In genomic region chr11:34692299-34692698, GRCh38 we compare ENCODE assay signal across 8 cellular contexts.
A peak's percentile ranks its signal among the peaks of the same experiment; 100 is the strongest.
DNase-seq lines count a peak whose midpoint lies in the region; ATAC-seq, FAIRE-seq and TF ChIP-seq lines count a peak whose summit lies in the region.
"Not testable (repeated sequence)": the region's sequence is repeated elsewhere in the genome, so short reads cannot be mapped to it uniquely, and the experiment has no call there.

No MANE protein-coding gene starts in this region.

- H3K4me1 Mint-ChIP-seq in brain (peaks cover 24% of the 10 kb centered on the region), osteocyte (ENCODE audit: unreplicated experiment) (peaks cover 20% of the 10 kb centered on the region)
- not testable (repeated sequence) for H3K4me1 Mint-ChIP-seq in endothelial cell (ENCODE audit: unreplicated experiment)

- H3K9me3 Mint-ChIP-seq in brain (peaks cover 32 to 47% (median 43%) of the 10 kb centered on the region in 5 experiments), osteocyte (ENCODE audit: unreplicated experiment) (peaks cover 25% of the 10 kb centered on the region)
- H3K9me3 Mint-ChIP-seq in endothelial cell (ENCODE audit: unreplicated experiment): not testable (repeated sequence)

- H3K27ac Mint-ChIP-seq in brain (peak overlapping the region; percentile 84 to 99 (median 93)), endothelial cell (ENCODE audit: unreplicated experiment) (peak overlapping the region; percentile 91), osteocyte (ENCODE audit: unreplicated experiment) (peak overlapping the region; percentile 89)

- not testable (repeated sequence) for H3K9me3 ChIP-seq in ES-I3 (ENCODE audit: control insufficient read depth, insufficient read depth, low read length); HUES6 (ENCODE audit: control insufficient read depth, insufficient read depth, low read depth, low read length); iPS DF 6.9 (ENCODE audit: control insufficient read depth, insufficient read depth, low read length); HepG2 (ENCODE audit: low read length); neural cell (ENCODE audit: low read length)

- peak overlapping the region; percentile 83 for H3K4me3 ChIP-seq in HUES6 (ENCODE audit: low read depth, low read length)
- H3K4me3 ChIP-seq in iPS DF 6.9 (ENCODE audit: low read length): peak overlapping the region; percentile 32; the same call in 1 of the 2 replicates
- not testable (repeated sequence) for H3K4me3 ChIP-seq in HepG2 (replicated peaks in 1 of 3; ENCODE audit: insufficient read depth in 1 of 3, low read depth in 2 of 3, low read length in 3 of 3)
- peak overlapping the region; percentile 62 for H3K4me3 ChIP-seq in neural cell (ENCODE audit: low read length)

- H3F3A ChIP-seq in neural cell (ENCODE audit: insufficient read depth, low read length, poor library complexity, severe bottlenecking): not testable (repeated sequence)

- intact Hi-C loops in HepG2 (cut with micrococcal nuclease; ENCODE audit: unreplicated experiment): not testable (repeated sequence)

- not testable (repeated sequence) for H3K36me3 ChIP-seq in ES-I3 (ENCODE audit: insufficient read depth, low read length); HUES6 (ENCODE audit: control insufficient read depth, insufficient read depth, low read length); iPS DF 6.9 (ENCODE audit: control insufficient read depth, insufficient read depth, low read length); HepG2 (replicated peaks in 1 of 2; ENCODE audit: control insufficient read depth in 1 of 2, insufficient read depth in 2 of 2, low read length in 2 of 2); neural cell (ENCODE audit: insufficient read depth, low read length)

- H3K27me3 Mint-ChIP-seq in brain; endothelial cell (ENCODE audit: unreplicated experiment); osteocyte (ENCODE audit: unreplicated experiment): not testable (repeated sequence)

- ATAC-seq in HepG2: not testable (repeated sequence)

- DNase-seq in endothelial cell (ENCODE audit: low spot score): peak; percentile 9
- DNase-seq in iPS DF 6.9 (ENCODE audit: low read depth, low spot score); HepG2 (ENCODE audit: low spot score); osteocyte (ENCODE audit: extremely low spot score, unreplicated experiment): not testable (repeated sequence)

- not testable (repeated sequence) for H3K4me1 ChIP-seq in ES-I3 (ENCODE audit: insufficient read depth, low read length); HUES6 (ENCODE audit: control insufficient read depth, insufficient read depth, low read length); iPS DF 6.9 (ENCODE audit: control insufficient read depth, insufficient read depth, low read length); HepG2 (ENCODE audit: insufficient read depth, low read length)

- TF ChIP-seq EP300 in HepG2 (IDR thresholded peaks at IDR 0.05; ENCODE audit: low read depth in 2 of 2, low read length in 2 of 2); HepG2 (CRISPR knock-in tag; IDR thresholded peaks at IDR 0.05; ENCODE audit: borderline replicate concordance); neural cell (conservative IDR thresholded peaks at IDR 0.05; ENCODE audit: poor library complexity, severe bottlenecking): not testable (repeated sequence)

- in situ Hi-C loops in HepG2 (cut with HindIII; ENCODE audit: extremely low pct_ligation_motif_present, low pct_unique_long_range_greater_than_20kb): not testable (repeated sequence)

- H3K79me2 ChIP-seq in HepG2 (ENCODE audit: insufficient read depth, low read length); neural cell (replicated peaks; ENCODE audit: insufficient read depth, low read length): not testable (repeated sequence)

- H3K4me2 ChIP-seq in HepG2 (ENCODE audit: low read depth, low read length); neural cell (ENCODE audit: low read length): not testable (repeated sequence)

- POLR2A ChIA-PET in HepG2 (lab: Yijun Ruan, JAX): not testable (repeated sequence)

- peaks cover 48% of the 10 kb centered on the region for H3K36me3 Mint-ChIP-seq in brain
- not testable (repeated sequence) for H3K36me3 Mint-ChIP-seq in endothelial cell (ENCODE audit: low read depth, unreplicated experiment)
- H3K36me3 Mint-ChIP-seq in osteocyte (ENCODE audit: unreplicated experiment): peaks cover 21% of the 10 kb centered on the region

- WGBS in iPS DF 6.9 (ENCODE audit: insufficient coverage, insufficient read length): no CpG with 5 or more reads among the region's 26 CpGs
- 40% methylated on average over 1 of the region's 26 CpGs for WGBS in HepG2 (ENCODE audit: low lambda C conversion rate)

- H3K27ac ChIP-seq in HUES6 (ENCODE audit: low read depth, low read length): peak overlapping the region; percentile 87
- not testable (repeated sequence) for H3K27ac ChIP-seq in iPS DF 6.9 (ENCODE audit: low read length); HepG2 (ENCODE audit: extremely low read length, insufficient read depth, low read length); neural cell (ENCODE audit: low read length)

- BruUV-seq in HepG2 (replicated peaks; lab: Mats Ljungman, UMichigan): not testable (repeated sequence)

- not testable (repeated sequence) for TF ChIP-seq CTCF in brain (conservative IDR thresholded peaks at IDR 0.05); endothelial cell (IDR thresholded peaks at IDR 0.05; ENCODE audit: unreplicated experiment); HepG2 (CRISPR knock-in tag; IDR thresholded peaks at IDR 0.05); neural cell (IDR thresholded peaks at IDR 0.05; ENCODE audit: poor library complexity, severe bottlenecking); osteocyte (IDR thresholded peaks at IDR 0.05)

- not testable (repeated sequence) for H4K20me1 ChIP-seq in HepG2 (ENCODE audit: insufficient read depth, low read length); neural cell (ENCODE audit: insufficient read depth)

- CTCF ChIA-PET in HepG2 (lab: Yijun Ruan, JAX; ENCODE audit: low intra/inter-chr PET ratio, low total read pairs): not testable (repeated sequence)

- not testable (repeated sequence) for H2AFZ ChIP-seq in HepG2 (ENCODE audit: low read length); neural cell (ENCODE audit: low read depth, low read length)

- H3K27me3 ChIP-seq in HUES6 (ENCODE audit: control insufficient read depth, insufficient read depth, low read length); iPS DF 6.9 (ENCODE audit: control insufficient read depth, insufficient read depth, low read length); HepG2 (ENCODE audit: control insufficient read depth in 1 of 2, insufficient read depth in 2 of 2, low read length in 2 of 2); neural cell (ENCODE audit: insufficient read depth, low read depth, low read length): not testable (repeated sequence)

- H3K4me3 Mint-ChIP-seq in brain: peak overlapping the region; percentile 81 to 95 (median 87)
- peak overlapping the region; percentile 88 for H3K4me3 Mint-ChIP-seq in endothelial cell (ENCODE audit: unreplicated experiment)
- H3K4me3 Mint-ChIP-seq in osteocyte (ENCODE audit: unreplicated experiment): peak overlapping the region; percentile 79

- not testable (repeated sequence) for H3K9me2 ChIP-seq in neural cell (ENCODE audit: insufficient read depth, low read length)

- TF ChIP-seq POLR2A in HepG2 (IDR thresholded peaks at IDR 0.05; ENCODE audit: insufficient read depth in 1 of 2, low read depth in 2 of 2, low read length in 2 of 2): not testable (repeated sequence)

- H3K9ac ChIP-seq in ES-I3 (ENCODE audit: low read depth, low read length): peak overlapping the region; percentile 81
- peak overlapping the region; percentile 69 for H3K9ac ChIP-seq in HUES6 (ENCODE audit: low read length)
- not testable (repeated sequence) for H3K9ac ChIP-seq in HepG2 (ENCODE audit: insufficient read depth, low read depth, low read length)
- peak overlapping the region; percentile 51 for H3K9ac ChIP-seq in neural cell (ENCODE audit: low read length)

- TF ChIP-seq RAD21 in HepG2 (CRISPR knock-in tag; IDR thresholded peaks at IDR 0.05); neural cell (conservative IDR thresholded peaks at IDR 0.05): not testable (repeated sequence)

- not testable (repeated sequence) for FAIRE-seq in HepG2 (lab: Jason Lieb, UNC)
